In genomic region chr2:183919167-183919566, GRCh38 we compare ENCODE assay signal across 10 cellular contexts.
"Had no signal": no experiment of that assay in that cellular context is flagged by ENCODE, and none has a peak within 500 bp of the region (broad histone marks: within the 10 kb centered on the region; RNA-seq: fewer than 3 reads in every experiment).

No MANE protein-coding gene starts in this region.

- H3K27me3 Mint-ChIP-seq: IgD-negative memory B cell had no signal

- FAIRE-seq: H1, H54, HepG2 had no signal

- H3K4me1 Mint-ChIP-seq: GM23338, H9, IgD-negative memory B cell had no signal

- H3K36me3 Mint-ChIP-seq: IgD-negative memory B cell had no signal

- H3K27ac Mint-ChIP-seq: GM23338, H9, HFFc6, IgD-negative memory B cell had no signal

- H3K4me3 Mint-ChIP-seq: GM23338, H9, HFFc6, IgD-negative memory B cell had no signal

- H3K27ac ChIP-seq: HL-60 had no signal

- DNase-seq: H9, HFFc6, KBM-7 had no signal

- H3K4me3 ChIP-seq: GM23338 had no signal

- ATAC-seq: GM23338, HCT116, HepG2 had no signal
